Comparison of ENCODE assay signal across 17 cellular contexts in the genomic region with DNA sequence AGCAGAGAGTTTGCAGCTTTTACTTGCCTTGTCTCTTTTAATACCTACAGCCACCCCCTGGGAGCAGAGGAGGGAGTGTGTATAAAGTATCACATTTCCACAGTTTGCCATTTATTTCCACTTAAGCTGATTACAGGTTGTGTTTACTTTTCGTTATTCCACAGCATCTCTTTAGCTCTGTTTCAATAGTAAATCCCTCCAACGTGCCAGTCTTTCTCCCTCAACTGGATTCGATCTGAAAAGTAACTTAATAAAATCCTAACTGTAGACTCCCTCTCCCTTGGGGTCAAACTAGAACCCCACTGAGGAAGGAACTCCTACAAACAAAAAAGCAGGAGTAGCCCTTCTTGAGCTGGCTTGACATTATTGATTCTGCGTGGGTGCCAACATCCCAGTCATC. TPM values are rescaled to one million over a fixed set of nuclear protein-coding genes. Genes with fewer than 3 reads are reported as not detected.
DNase-seq lines count a peak whose midpoint lies in the region; ATAC-seq and TF ChIP-seq lines count a peak whose summit lies in the region.
"Had no signal": no experiment of that assay in that cellular context is flagged by ENCODE, and none has a peak within 500 bp of the region (broad histone marks: within the 10 kb centered on the region; RNA-seq: fewer than 3 reads in every experiment).

No MANE protein-coding gene starts in this region.

- ATAC-seq in GM18870 (IDR thresholded peaks at IDR 0.05; ENCODE audit: unreplicated experiment), result no peak
- ATAC-seq in HG03457 (IDR thresholded peaks at IDR 0.05; ENCODE audit: unreplicated experiment), result no peak
- ATAC-seq: HepG2, T-helper 17 cell had no signal

- peak overlapping the region; percentile 84 for H3K27ac Mint-ChIP-seq in dendritic cell treated with granulocyte-macrophage colony-stimulating factor and Interleukin-4, amounts not matched to agents 40 ng/mL and 50 ng/mL, for 4 days
- H3K27ac Mint-ChIP-seq: T-helper 17 cell had no signal

- H3K9me3 ChIP-seq in tibial nerve, result no peaks in the 10 kb centered on the region
- H3K9me3 ChIP-seq in esophagus muscularis mucosa, result no peaks in the 10 kb centered on the region
- H3K9me3 ChIP-seq: MG63 had no signal

- 84 to 86% methylated on average over 4 of the region's 4 CpGs for WGBS in tibial nerve, 2 donors
- WGBS in esophagus muscularis mucosa, result 78% methylated on average over 4 of the region's 4 CpGs

- peak; percentile 30 for DNase-seq in DMS53 treated with DMSO at 0.1 percent for 48 hours (lab: John Stamatoyannopoulos, UW; ENCODE audit: unreplicated experiment)
- DNase-seq in NCI-H1417 (lab: John Stamatoyannopoulos, UW), result peak; percentile 22 to 84 (median 54)
- DNase-seq in NCI-H526 treated with DMSO at 0.1 percent for 48 hours (lab: John Stamatoyannopoulos, UW), result peak; percentile 67
- DNase-seq in tibial nerve (ENCODE audit: low spot score in 2 of 2), result no peak
- no peak for DNase-seq in esophagus muscularis mucosa (ENCODE audit: extremely low spot score)
- DNase-seq: DMS 273 treated with DMSO at 0.1 percent for 48 hours, GOT3, MG63, NCI-H1436, NCI-H226, NCI-H774, SIG-M5, T-helper 17 cell had no signal

- TF ChIP-seq POLR2A in tibial nerve (IDR thresholded peaks at IDR 0.05) (no peak), esophagus muscularis mucosa (IDR thresholded peaks at IDR 0.05; ENCODE audit: low read depth) (no peak)

- H3K4me1 ChIP-seq in tibial nerve (peaks cover 0 to 11% (median 6%) of the 10 kb centered on the region in 4 donors), esophagus muscularis mucosa (peaks cover 0 to 6% (median 0%) of the 10 kb centered on the region in 4 donors)

- no peak for TF ChIP-seq EP300 in tibial nerve (IDR thresholded peaks at IDR 0.05)
- no peak for TF ChIP-seq EP300 in esophagus muscularis mucosa (IDR thresholded peaks at IDR 0.05)

- H3K36me3 ChIP-seq in tibial nerve (no peaks in the 10 kb centered on the region), esophagus muscularis mucosa (no peaks in the 10 kb centered on the region)
- H3K36me3 ChIP-seq: MG63 had no signal

- peaks cover 83% of the 10 kb centered on the region for H3K4me1 Mint-ChIP-seq in dendritic cell treated with granulocyte-macrophage colony-stimulating factor and Interleukin-4, amounts not matched to agents 40 ng/mL and 50 ng/mL, for 4 days (ENCODE audit: low read depth)

- TF ChIP-seq CTCF in tibial nerve (IDR thresholded peaks at IDR 0.05) (no peak), esophagus muscularis mucosa (IDR thresholded peaks at IDR 0.05) (no peak)

- H3K27me3 Mint-ChIP-seq in dendritic cell treated with granulocyte-macrophage colony-stimulating factor and Interleukin-4, amounts not matched to agents 40 ng/mL and 50 ng/mL, for 4 days, result no peaks in the 10 kb centered on the region

- intact Hi-C loops in dendritic cell treated with granulocyte-macrophage colony-stimulating factor and Interleukin-4, amounts not matched to agents 40 ng/mL and 50 ng/mL, for 4 days (cut with micrococcal nuclease), result no loop called here
- intact Hi-C loops in esophagus muscularis mucosa (cut with DNase I), result no loop called here

- no peaks in the 10 kb centered on the region for H3K9me3 Mint-ChIP-seq in dendritic cell treated with granulocyte-macrophage colony-stimulating factor and Interleukin-4, amounts not matched to agents 40 ng/mL and 50 ng/mL, for 4 days

- H3K4me3 ChIP-seq in tibial nerve (no peak overlapping the region), esophagus muscularis mucosa (no peak overlapping the region)
- H3K4me3 ChIP-seq: MG63 had no signal

- H3K27me3 ChIP-seq in tibial nerve (peaks cover 0 to 4% of the 10 kb centered on the region in 2 donors), esophagus muscularis mucosa (peaks cover 0 to 55% (median 0%) of the 10 kb centered on the region in 4 donors)
- H3K27me3 ChIP-seq: MG63 had no signal

- no peak overlapping the region for H3K27ac ChIP-seq in tibial nerve
- no peak overlapping the region for H3K27ac ChIP-seq in esophagus muscularis mucosa (replicated peaks in 1 of 4)

- H3K4me3 Mint-ChIP-seq in dendritic cell treated with granulocyte-macrophage colony-stimulating factor and Interleukin-4, amounts not matched to agents 40 ng/mL and 50 ng/mL, for 4 days, result no peak overlapping the region
- H3K4me3 Mint-ChIP-seq: T-helper 17 cell had no signal

- H3K36me3 Mint-ChIP-seq in dendritic cell treated with granulocyte-macrophage colony-stimulating factor and Interleukin-4, amounts not matched to agents 40 ng/mL and 50 ng/mL, for 4 days (ENCODE audit: low read depth), result peaks cover 13% of the 10 kb centered on the region

RNA-seq across cellular contexts. Expression of gene FCGR2A, which starts 3.1 kb away (rescaled TPM):
- total RNA-seq in tibial nerve, result 10 to 100 TPM; 33.3 to 76.8 (median 52.1) TPM
- total RNA-seq in esophagus muscularis mucosa, result 10 to 100 TPM; 19.0 to 89.0 (median 31.2) TPM
- total RNA-seq: HepG2 had no signal

RNA-seq across cellular contexts. Expression of gene HSPA6, which starts 22.2 kb away (rescaled TPM):
- total RNA-seq in tibial nerve (1 to 10 TPM; 2.5 to 8.1 (median 5.4) TPM), esophagus muscularis mucosa (1 to 10 TPM; 1.8 to 6.5 (median 3.3) TPM)
- total RNA-seq: HepG2 had no signal

RNA-seq across cellular contexts. Expression of gene FCGR3A, which starts 47.4 kb away (rescaled TPM):
- total RNA-seq in tibial nerve, result 10 to 100 TPM in 3 of 4 donors, 1 to 10 TPM in 1; 9.4 to 31.2 (median 22.1) TPM
- 10 to 100 TPM in 2 of 4 donors, 1 to 10 TPM in 2; 7.6 to 18.7 (median 10.2) TPM for total RNA-seq in esophagus muscularis mucosa
- total RNA-seq: HepG2 had no signal

Comparison
In these comparisons a context has a peak if more than half of its experiments do, and no peak if none do; other contexts are left out.
1. DNase-seq: peak in DMS53 treated with DMSO at 0.1 percent for 48 hours (single experiment), NCI-H1417 (3 of 3) and NCI-H526 treated with DMSO at 0.1 percent for 48 hours (single experiment); none in tibial nerve (0 of 2) and esophagus muscularis mucosa (single experiment).